ENCODE assay signal across 18 cellular contexts in genomic region chr7:110861163-110861562, GRCh38.
"Had no signal": no experiment of that assay in that cellular context is flagged by ENCODE, and none has a peak within 500 bp of the region (broad histone marks: within the 10 kb centered on the region; RNA-seq: fewer than 3 reads in every experiment).

No MANE protein-coding gene starts in this region.

- H3K27ac Mint-ChIP-seq: immature natural killer cell, naive B cell, nephron, progenitor cell of endocrine pancreas had no signal

- H3K27me3 ChIP-seq: esophagus squamous epithelium, gastroesophageal sphincter, pancreas had no signal

- H3K4me3 Mint-ChIP-seq: immature natural killer cell, naive B cell, nephron had no signal

- DNase-seq: effector memory CD4-positive, alpha-beta T cell; esophagus squamous epithelium; foreskin fibroblast; immature natural killer cell; left ventricle myocardium inferior; lower lobe of right lung; mesenchymal stem cell; naive B cell; occipital lobe; pancreas; right cardiac atrium; small intestine; stimulated activated CD4-positive, alpha-beta T cell treated with anti-CD3 and anti-CD28 coated beads, Interleukin-12 subunit alpha, Interleukin-12 subunit beta, amount 100 ng/mL, for 4 hours; stimulated activated naive CD4-positive, alpha-beta T cell; trophoblast cell had no signal

- H3K27me3 Mint-ChIP-seq: naive B cell, progenitor cell of endocrine pancreas had no signal

- H3K4me1 Mint-ChIP-seq: immature natural killer cell, naive B cell had no signal

- H3K4me3 ChIP-seq: esophagus squamous epithelium, gastroesophageal sphincter, left ventricle myocardium inferior, lower lobe of right lung, pancreas had no signal

- H3K36me3 Mint-ChIP-seq: immature natural killer cell had no signal

- ATAC-seq: gastroesophageal sphincter, pancreas, right cardiac atrium had no signal

- H3K9me3 Mint-ChIP-seq: nephron had no signal

- H3K9me3 ChIP-seq: esophagus squamous epithelium, gastroesophageal sphincter, left ventricle myocardium inferior, lower lobe of right lung, pancreas had no signal

- H3K27ac ChIP-seq: esophagus squamous epithelium, gastroesophageal sphincter, left ventricle myocardium inferior, lower lobe of right lung, pancreas had no signal

- H3K36me3 ChIP-seq: esophagus squamous epithelium, gastroesophageal sphincter, left ventricle myocardium inferior, lower lobe of right lung, pancreas had no signal

- H3K4me1 ChIP-seq: esophagus squamous epithelium, gastroesophageal sphincter, left ventricle myocardium inferior, lower lobe of right lung, pancreas had no signal
